In genomic region chr5:41817625-41818301, GRCh38 we compare ENCODE assay signal across 24 cellular contexts. TPM values are rescaled to one million over a fixed set of nuclear protein-coding genes. Genes with fewer than 3 reads are reported as not detected.
DNase-seq lines count a peak whose midpoint lies in the region; ATAC-seq, FAIRE-seq and TF ChIP-seq lines count a peak whose summit lies in the region.
"Had no signal": no experiment of that assay in that cellular context is flagged by ENCODE, and none has a peak within 500 bp of the region (broad histone marks: within the 10 kb centered on the region; RNA-seq: fewer than 3 reads in every experiment).

No MANE protein-coding gene starts in this region.

- TF ChIP-seq POLR2A in transverse colon (IDR thresholded peaks at IDR 0.05) (no peak), thyroid gland (IDR thresholded peaks at IDR 0.05) (no peak)

- H3K4me3 Mint-ChIP-seq in activated CD4-positive, alpha-beta T cell treated with anti-CD3 and anti-CD28 coated beads, Interleukin-2, amount 10 ng/mL, durations not matched to agents 24 days and 14 days, result no peak overlapping the region
- no peak overlapping the region for H3K4me3 Mint-ChIP-seq in activated CD8-positive, alpha-beta T cell treated with anti-CD3 and anti-CD28 coated beads, Interleukin-2, amount 10 ng/mL, durations not matched to agents 7 days and 5 days
- H3K4me3 Mint-ChIP-seq: B cell had no signal

- H3K79me2 ChIP-seq in keratinocyte (ENCODE audit: control insufficient read depth, insufficient read depth, low read length), result no peaks in the 10 kb centered on the region

- POLR2A ChIA-PET in HEK293 (lab: Yijun Ruan, JAX), result no interaction called here
- POLR2A ChIA-PET in activated CD8-positive, alpha-beta T cell treated with anti-CD3 and anti-CD28 coated beads, Interleukin-2, amount 10 ng/mL, durations not matched to agents 7 days and 5 days (lab: Charles Lee), result interaction anchor here (0.5 kb wide), 1 partner anchor 19 kb away, joined by 3 read pairs; no protein-coding TSS in a partner anchor

- no peak overlapping the region for H3K27ac Mint-ChIP-seq in activated CD4-positive, alpha-beta T cell treated with anti-CD3 and anti-CD28 coated beads, Interleukin-2, amount 10 ng/mL, durations not matched to agents 24 days and 14 days
- no peak overlapping the region for H3K27ac Mint-ChIP-seq in activated CD8-positive, alpha-beta T cell treated with anti-CD3 and anti-CD28 coated beads, Interleukin-2, amount 10 ng/mL, durations not matched to agents 7 days and 5 days
- H3K27ac Mint-ChIP-seq: B cell had no signal

- intact Hi-C loops in transverse colon (cut with DNase I; ENCODE audit: low total_unique reads) (no loop called here), thyroid gland (cut with DNase I) (no loop called here)
- intact Hi-C loops in activated CD4-positive, alpha-beta T cell treated with anti-CD3 and anti-CD28 coated beads, Interleukin-2, amount 10 ng/mL, durations not matched to agents 24 days and 14 days (cut with micrococcal nuclease), result no loop called here

- H3K9me3 Mint-ChIP-seq in activated CD4-positive, alpha-beta T cell treated with anti-CD3 and anti-CD28 coated beads, Interleukin-2, amount 10 ng/mL, durations not matched to agents 24 days and 14 days, result no peaks in the 10 kb centered on the region
- H3K9me3 Mint-ChIP-seq in activated CD8-positive, alpha-beta T cell treated with anti-CD3 and anti-CD28 coated beads, Interleukin-2, amount 10 ng/mL, durations not matched to agents 7 days and 5 days (ENCODE audit: insufficient read depth), result no peaks in the 10 kb centered on the region

- no peaks in the 10 kb centered on the region for H3K9me3 ChIP-seq in HEK293 (ENCODE audit: control insufficient read depth, insufficient read depth, low read depth, low read length)
- no peaks in the 10 kb centered on the region for H3K9me3 ChIP-seq in keratinocyte (ENCODE audit: control insufficient read depth, low read depth, low read length)
- no peaks in the 10 kb centered on the region for H3K9me3 ChIP-seq in transverse colon
- no peaks in the 10 kb centered on the region for H3K9me3 ChIP-seq in thyroid gland

- dilution Hi-C loops in keratinocyte (cut with MboI; ENCODE audit: extremely low pct_ligation_motif_present, low sequenced_read_pairs), result no loop called here

- H3K27ac ChIP-seq in HEK293 (ENCODE audit: extremely low read depth, low read depth, low read length), result no peak overlapping the region
- peak overlapping the region; percentile 50 for H3K27ac ChIP-seq in VCaP
- H3K27ac ChIP-seq in keratinocyte (ENCODE audit: control insufficient read depth, insufficient read depth, low read length), result no peak overlapping the region
- peak overlapping the region; percentile 16 to 54 (median 39) for H3K27ac ChIP-seq in transverse colon
- no peak overlapping the region for H3K27ac ChIP-seq in thyroid gland
- H3K27ac ChIP-seq: HL-60 had no signal

- TF ChIP-seq EP300 in transverse colon (IDR thresholded peaks at IDR 0.05; ENCODE audit: low read depth), result no peak

- CTCF ChIA-PET in HEK293 (lab: Yijun Ruan, JAX), result interaction anchor here (0.6 to 0.7 kb wide), 3 partner anchors 9 to 548 kb away, joined by 3 read pairs; no protein-coding TSS in a partner anchor
- CTCF ChIA-PET in activated CD8-positive, alpha-beta T cell treated with anti-CD3 and anti-CD28 coated beads, Interleukin-2, amount 10 ng/mL, durations not matched to agents 7 days and 5 days (lab: Charles Lee), result interaction anchor here (0.6 kb wide), 1 partner anchor 1133 kb away, joined by 3 read pairs; no protein-coding TSS in a partner anchor

- H3K4me3 ChIP-seq in HEK293 (ENCODE audit: low read depth, low read length) (no peak overlapping the region), keratinocyte (ENCODE audit: control insufficient read depth in 2 of 3, extremely low read depth in 1 of 3, insufficient read depth in 2 of 3, low read depth in 1 of 3, low read length in 3 of 3) (no peak overlapping the region), transverse colon (no peak overlapping the region), thyroid gland (replicated peaks in 1 of 3) (no peak overlapping the region)

- FAIRE-seq in keratinocyte (lab: Jason Lieb, UNC), result peak; percentile 20
- FAIRE-seq: RCC 7860 had no signal

- peaks cover 41% of the 10 kb centered on the region for H3K36me3 Mint-ChIP-seq in activated CD4-positive, alpha-beta T cell treated with anti-CD3 and anti-CD28 coated beads, Interleukin-2, amount 10 ng/mL, durations not matched to agents 24 days and 14 days (ENCODE audit: low read depth)
- peaks cover 27% of the 10 kb centered on the region for H3K36me3 Mint-ChIP-seq in activated CD8-positive, alpha-beta T cell treated with anti-CD3 and anti-CD28 coated beads, Interleukin-2, amount 10 ng/mL, durations not matched to agents 7 days and 5 days (ENCODE audit: low read depth)

- no peak overlapping the region for H2AFZ ChIP-seq in keratinocyte (ENCODE audit: control insufficient read depth, low read length)

- peaks cover 15% of the 10 kb centered on the region for H3K4me1 Mint-ChIP-seq in activated CD4-positive, alpha-beta T cell treated with anti-CD3 and anti-CD28 coated beads, Interleukin-2, amount 10 ng/mL, durations not matched to agents 24 days and 14 days
- peaks cover 8% of the 10 kb centered on the region for H3K4me1 Mint-ChIP-seq in activated CD8-positive, alpha-beta T cell treated with anti-CD3 and anti-CD28 coated beads, Interleukin-2, amount 10 ng/mL, durations not matched to agents 7 days and 5 days (ENCODE audit: low read depth)

- no peaks in the 10 kb centered on the region for H3K9me1 ChIP-seq in keratinocyte (ENCODE audit: control insufficient read depth, extremely low read depth, insufficient read depth, low read length)

- H3K36me3 ChIP-seq in HEK293 (ENCODE audit: control insufficient read depth in 2 of 2, insufficient read depth in 1 of 2, low read length in 2 of 2), result no peaks in the 10 kb centered on the region; a peak in 1 of 3 replicates
- no peaks in the 10 kb centered on the region for H3K36me3 ChIP-seq in keratinocyte (ENCODE audit: control insufficient read depth in 2 of 2, extremely low read depth in 1 of 2, insufficient read depth in 2 of 2, low read length in 2 of 2)
- no peaks in the 10 kb centered on the region for H3K36me3 ChIP-seq in transverse colon
- no peaks in the 10 kb centered on the region for H3K36me3 ChIP-seq in thyroid gland

- H3K9ac ChIP-seq in keratinocyte (ENCODE audit: control insufficient read depth, extremely low read depth, insufficient read depth, low read length), result no peak overlapping the region

- in situ Hi-C loops in transverse colon (cut with MboI; ENCODE audit: low pct_ligation_motif_present in 1 of 4, low pct_unique_long_range_greater_than_20kb in 1 of 4, low sequenced_read_pairs in 3 of 4), result no loop called here

- no peak for ATAC-seq in activated CD8-positive, alpha-beta T cell treated with anti-CD3 and anti-CD28 coated beads, Interleukin-2, amount 10 ng/mL, durations not matched to agents 7 days and 5 days
- ATAC-seq: Right ventricle myocardium inferior had no signal

- TF ChIP-seq CTCF in HEK293 (tag by site-specific recombination; IDR thresholded peaks at IDR 0.05) (no peak), VCaP (conservative IDR thresholded peaks at IDR 0.05) (no peak), keratinocyte (optimal IDR thresholded peaks at IDR 0.05 in 1 of 3, IDR thresholded peaks at IDR 0.05 in 1 of 3, conservative IDR thresholded peaks at IDR 0.05 in 1 of 3; ENCODE audit: extremely low read depth in 1 of 3, insufficient read depth in 2 of 3, low read length in 3 of 3) (no peak), transverse colon (IDR thresholded peaks at IDR 0.05) (no peak), thyroid gland (IDR thresholded peaks at IDR 0.05) (no peak)

- H3K4me2 ChIP-seq in keratinocyte (ENCODE audit: control insufficient read depth, extremely low read depth, insufficient read depth, low read depth, low read length), result no peak overlapping the region

- no peaks in the 10 kb centered on the region for H4K20me1 ChIP-seq in keratinocyte (ENCODE audit: control insufficient read depth, extremely low read depth, insufficient read depth, low read length)

- H3K27me3 ChIP-seq in keratinocyte (ENCODE audit: control insufficient read depth, extremely low read depth, insufficient read depth, low read length) (no peaks in the 10 kb centered on the region), transverse colon (no peaks in the 10 kb centered on the region), thyroid gland (no peaks in the 10 kb centered on the region)

- H3K4me1 ChIP-seq in HEK293 (ENCODE audit: control insufficient read depth, insufficient read depth, low read length), result no peaks in the 10 kb centered on the region
- peaks cover 4% of the 10 kb centered on the region for H3K4me1 ChIP-seq in keratinocyte (ENCODE audit: control insufficient read depth, extremely low read depth, insufficient read depth, low read length)
- H3K4me1 ChIP-seq in transverse colon, result peaks cover 0 to 37% (median 11%) of the 10 kb centered on the region in 4 donors
- H3K4me1 ChIP-seq in thyroid gland, result no peaks in the 10 kb centered on the region

- no peaks in the 10 kb centered on the region for H3K27me3 Mint-ChIP-seq in activated CD4-positive, alpha-beta T cell treated with anti-CD3 and anti-CD28 coated beads, Interleukin-2, amount 10 ng/mL, durations not matched to agents 24 days and 14 days
- H3K27me3 Mint-ChIP-seq in activated CD8-positive, alpha-beta T cell treated with anti-CD3 and anti-CD28 coated beads, Interleukin-2, amount 10 ng/mL, durations not matched to agents 7 days and 5 days (ENCODE audit: low read depth), result no peaks in the 10 kb centered on the region
- H3K27me3 Mint-ChIP-seq: B cell had no signal

- DNase-seq in keratinocyte (ENCODE audit: low read depth, low spot score), result no peak
- DNase-seq in transverse colon, result peak; percentile 16
- DNase-seq in thyroid gland, result no peak
- no peak for DNase-seq in activated CD4-positive, alpha-beta T cell treated with anti-CD3 and anti-CD28 coated beads, Interleukin-2, amount 10 ng/mL, durations not matched to agents 24 days and 14 days
- DNase-seq in activated CD8-positive, alpha-beta T cell treated with anti-CD3 and anti-CD28 coated beads, Interleukin-2, amount 10 ng/mL, durations not matched to agents 7 days and 5 days, result no peak
- DNase-seq: DMS153; GDM1; GOT3; IMR-90; Karpas-422; MM.1S; NCI-H1092 treated with DMSO at 0.1 percent for 48 hours; NCI-H2081; NCI-H2171 treated with DMSO at 0.1 percent for 48 hours; NCI-H446; NCI-H748 treated with DMSO at 0.1 percent for 48 hours; NK-92 treated with Interleukin-12 subunit alpha and Interleukin-12 subunit beta, amount 100 ng/mL, for 24 hours; SW 1271 had no signal

RNA-seq across cellular contexts. Expression of gene OXCT1, which starts 52.5 kb away (rescaled TPM):
- 16.8 to 34.0 TPM (median 21.5 TPM) in 3 replicates for polyA plus RNA-seq in keratinocyte
- polyA plus RNA-seq in keratinocyte (2011; ENCODE audit: low read depth), result 32.8 TPM
- polyA plus RNA-seq in keratinocyte (2011; cell fraction: cytosol; rRNA removed), result 12.1 and 23.3 TPM in 2 replicates
- polyA plus RNA-seq in keratinocyte (2011; cell fraction: nucleus; rRNA removed), result 19.2 and 21.4 TPM in 2 replicates
- polyA plus RNA-seq in keratinocyte (2012; ENCODE audit: low replicate concordance), result 12.5 and 24.8 TPM in 2 replicates
- polyA minus RNA-seq in keratinocyte, result 3.0 to 24.4 TPM (median 10.0 TPM) in 3 replicates
- 11.1 TPM for polyA minus RNA-seq in keratinocyte (2011; cell fraction: cytosol; rRNA and poly(A)+ RNA removed)
- polyA minus RNA-seq in keratinocyte (2011; cell fraction: nucleus; rRNA and poly(A)+ RNA removed), result 11.9 and 21.3 TPM in 2 replicates
- total RNA-seq in transverse colon, result 10 to 100 TPM in 1 of 4 donors, 1 to 10 TPM in 3; 7.4 to 12.7 (median 8.4) TPM
- total RNA-seq in thyroid gland, result 100 to 1,000 TPM in 1 of 4 donors, 10 to 100 TPM in 3; 19.5 to 335 (median 25.1) TPM
- total RNA-seq in activated CD4-positive, alpha-beta T cell treated with anti-CD3 and anti-CD28 coated beads, Interleukin-2, amount 10 ng/mL, durations not matched to agents 24 days and 14 days, result 92.6 and 93.4 TPM in 2 replicates
- 10 to 100 TPM; 59.3 to 61.0 TPM for total RNA-seq in activated CD8-positive, alpha-beta T cell treated with anti-CD3 and anti-CD28 coated beads, Interleukin-2, amount 10 ng/mL, durations not matched to agents 7 days and 5 days

Comparison
In these comparisons a context has a peak if more than half of its experiments do, and no peak if none do; other contexts are left out.
1. H3K27ac ChIP-seq: peak in VCaP (single experiment) and transverse colon (4 of 4); none in HEK293 (single experiment), keratinocyte (single experiment) and thyroid gland (0 of 3).